ENCODE assay signal across 10 cellular contexts in the genomic region with DNA sequence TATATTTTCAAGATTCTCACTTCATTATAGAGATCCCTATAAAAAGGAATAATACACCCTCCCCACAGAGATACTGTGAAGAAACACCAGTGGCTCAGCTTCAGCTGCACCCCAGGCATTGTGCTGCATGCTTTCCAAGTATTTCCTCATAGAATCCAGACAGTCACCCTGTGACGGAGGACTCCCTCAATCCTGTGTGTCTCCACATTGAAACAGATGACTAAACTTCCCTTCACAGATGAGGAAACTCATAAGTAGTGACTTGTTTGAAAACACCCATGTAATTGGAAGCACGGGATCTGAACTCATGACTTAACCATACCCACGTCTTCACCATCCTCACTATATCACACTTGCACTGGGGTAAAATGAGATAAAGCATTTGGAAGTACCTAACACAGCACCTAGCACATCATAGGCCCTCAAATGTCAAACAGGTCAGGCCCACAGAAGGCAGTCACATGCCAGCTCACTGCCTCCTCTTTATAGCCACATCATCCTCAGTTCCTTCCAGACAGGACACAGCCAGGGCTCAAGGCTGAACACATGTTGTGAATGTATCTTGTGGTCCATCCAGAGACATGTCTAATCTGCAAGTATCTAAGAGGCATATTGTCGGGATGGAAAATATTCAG. TPM values are rescaled to one million over a fixed set of nuclear protein-coding genes. Genes with fewer than 3 reads are reported as not detected.
DNase-seq lines count a peak whose midpoint lies in the region; ATAC-seq, FAIRE-seq and TF ChIP-seq lines count a peak whose summit lies in the region.
"Had no signal": no experiment of that assay in that cellular context is flagged by ENCODE, and none has a peak within 500 bp of the region (broad histone marks: within the 10 kb centered on the region; RNA-seq: fewer than 3 reads in every experiment).

No MANE protein-coding gene starts in this region.

- peaks cover 0 to 30% (median 15%) of the 10 kb centered on the region in 9 donors for H3K36me3 ChIP-seq in heart left ventricle
- peaks cover 0 to 13% of the 10 kb centered on the region in 2 experiments for H3K36me3 ChIP-seq in endothelial cell of umbilical vein (ENCODE audit: control insufficient read depth in 2 of 2, extremely low read depth in 1 of 2, insufficient read depth in 2 of 2, low read length in 2 of 2)
- H3K36me3 ChIP-seq in naive thymus-derived CD4-positive, alpha-beta T cell (ENCODE audit: control insufficient read depth in 2 of 3, insufficient read depth in 3 of 3, low read length in 3 of 3): peaks cover 0 to 10% (median 0%) of the 10 kb centered on the region in 3 experiments

- peaks cover 0 to 55% (median 29%) of the 10 kb centered on the region in 12 donors for H3K4me1 ChIP-seq in heart left ventricle
- peaks cover 5% of the 10 kb centered on the region for H3K4me1 ChIP-seq in endothelial cell of umbilical vein (ENCODE audit: control insufficient read depth, extremely low read depth, insufficient read depth, low read length)
- no peaks in the 10 kb centered on the region for H3K4me1 ChIP-seq in naive thymus-derived CD4-positive, alpha-beta T cell (ENCODE audit: control insufficient read depth in 2 of 2, insufficient read depth in 2 of 2, low read length in 2 of 2)
- H3K4me1 ChIP-seq: BLaER1 had no signal

- H4K20me1 ChIP-seq in endothelial cell of umbilical vein (replicated peaks; ENCODE audit: control insufficient read depth, extremely low read depth, insufficient read depth, low read length): no peaks in the 10 kb centered on the region
- H4K20me1 ChIP-seq: BLaER1 had no signal

- no peak overlapping the region for H3K4me3 Mint-ChIP-seq in naive thymus-derived CD4-positive, alpha-beta T cell
- H3K4me3 Mint-ChIP-seq: naive B cell had no signal

- no peaks in the 10 kb centered on the region for H3K27me3 Mint-ChIP-seq in naive thymus-derived CD4-positive, alpha-beta T cell
- H3K27me3 Mint-ChIP-seq: naive B cell had no signal

- intact Hi-C loops in heart left ventricle (cut with DNase I): loop anchor here in 9 of 10 donors (5.0 to 10.0 kb wide), 9 partner anchors 56 to 367 kb away; a partner anchor contains a TSS
- intact Hi-C loops in Right ventricle myocardium inferior (cut with DNase I): loop anchor here (10.0 kb wide), 2 partner anchors 147 to 287 kb away; a partner anchor contains a TSS
- intact Hi-C loops in endothelial cell of umbilical vein (cut with micrococcal nuclease): loop anchor here (1.0 to 5.0 kb wide), 7 partner anchors 56 to 481 kb away; a partner anchor contains a TSS
- intact Hi-C loops in naive thymus-derived CD4-positive, alpha-beta T cell (cut with micrococcal nuclease): loop anchor here (1.0 to 10.0 kb wide), 7 partner anchors 144 to 477 kb away; a partner anchor contains a TSS

- no peak overlapping the region for H3K4me3 ChIP-seq in heart left ventricle
- H3K4me3 ChIP-seq in endothelial cell of umbilical vein (replicated peaks in 1 of 3; ENCODE audit: insufficient read depth in 1 of 3, low read depth in 1 of 3, low read length in 3 of 3): no peak overlapping the region
- no peak overlapping the region for H3K4me3 ChIP-seq in naive thymus-derived CD4-positive, alpha-beta T cell (ENCODE audit: low read length)
- H3K4me3 ChIP-seq: BLaER1 had no signal

- POLR2A ChIA-PET in endothelial cell of umbilical vein (lab: Charles Lee): interaction anchor here (1.1 kb wide), 1 partner anchor 146 kb away, joined by 4 read pairs; a partner anchor contains a TSS
- POLR2A ChIA-PET in naive thymus-derived CD4-positive, alpha-beta T cell (lab: Charles Lee): no interaction called here

- no peak overlapping the region for H3K9ac ChIP-seq in endothelial cell of umbilical vein (replicated peaks; ENCODE audit: extremely low read depth, insufficient read depth, low read length)
- H3K9ac ChIP-seq: BLaER1 had no signal

- FAIRE-seq in endothelial cell of umbilical vein (lab: Jason Lieb, UNC): peak; percentile 74

- no peaks in the 10 kb centered on the region for H3K79me2 ChIP-seq in endothelial cell of umbilical vein (ENCODE audit: control insufficient read depth, insufficient read depth, low read length)

- H3K27ac Mint-ChIP-seq in naive thymus-derived CD4-positive, alpha-beta T cell: peak overlapping the region in 4 of 9 donors; percentile 36 to 56 (median 46)

- DNase-seq in heart left ventricle (peak in 1 of 5 donors; percentile 14), Right ventricle myocardium inferior (ENCODE audit: missing footprints) (no peak), endothelial cell of umbilical vein (ENCODE audit: low read depth, low spot score) (peak; percentile 35), islet precursor cell (no peak), NCI-H446 treated with DMSO at 0.1 percent for 48 hours (lab: John Stamatoyannopoulos, UW) (no peak), NCI-H2171 (lab: John Stamatoyannopoulos, UW) (no peak), midbrain (lab: John Stamatoyannopoulos, UW) (no peak)
- DNase-seq in naive thymus-derived CD4-positive, alpha-beta T cell: no peak

- 75 to 80% (median 79%) methylated on average over 4 of the region's 4 CpGs for WGBS in heart left ventricle, 4 donors

- TF ChIP-seq CTCF in heart left ventricle (IDR thresholded peaks at IDR 0.05) (no peak), endothelial cell of umbilical vein (IDR thresholded peaks at IDR 0.05; ENCODE audit: extremely low read depth in 1 of 2, insufficient read depth in 1 of 2, low read depth in 1 of 2, low read length in 2 of 2) (no peak)

- no peaks in the 10 kb centered on the region for H3K9me1 ChIP-seq in endothelial cell of umbilical vein (replicated peaks; ENCODE audit: control insufficient read depth, extremely low read depth, insufficient read depth, low read length)

- peak in 2 of 4 donors; percentile 33 to 41 for ATAC-seq in heart left ventricle
- no peak for ATAC-seq in Right ventricle myocardium inferior
- peak; percentile 60 for ATAC-seq in naive thymus-derived CD4-positive, alpha-beta T cell

- peaks cover 0 to 1% (median 0%) of the 10 kb centered on the region in 11 donors for H3K9me3 Mint-ChIP-seq in naive thymus-derived CD4-positive, alpha-beta T cell
- H3K9me3 Mint-ChIP-seq: naive B cell had no signal

- dilution Hi-C loops in endothelial cell of umbilical vein (cut with MboI; ENCODE audit: extremely low pct_ligation_motif_present, low sequenced_read_pairs): no loop called here

- H2AFZ ChIP-seq in endothelial cell of umbilical vein (ENCODE audit: low read depth, low read length): no peak overlapping the region

- CTCF ChIA-PET in endothelial cell of umbilical vein (lab: Charles Lee): interaction anchor here (0.6 to 3.2 kb wide), 61 partner anchors 10 to 518 kb away, joined by 3 to 49 read pairs (median 6); a partner anchor contains a TSS
- CTCF ChIA-PET in naive thymus-derived CD4-positive, alpha-beta T cell (lab: Charles Lee): interaction anchor here (0.6 to 1.4 kb wide), 3 partner anchors 9 to 362 kb away, joined by 3 to 6 read pairs (median 3); no protein-coding TSS in a partner anchor

- H3K9me3 ChIP-seq in heart left ventricle (no peaks in the 10 kb centered on the region), endothelial cell of umbilical vein (replicated peaks; ENCODE audit: control insufficient read depth, insufficient read depth, low read length) (no peaks in the 10 kb centered on the region)
- no peaks in the 10 kb centered on the region for H3K9me3 ChIP-seq in naive thymus-derived CD4-positive, alpha-beta T cell (ENCODE audit: control insufficient read depth in 2 of 3, low read length in 3 of 3)
- H3K9me3 ChIP-seq: BLaER1 had no signal

- H3K4me1 Mint-ChIP-seq in naive thymus-derived CD4-positive, alpha-beta T cell: peaks cover 0 to 12% (median 0%) of the 10 kb centered on the region in 7 donors

- H3K4me2 ChIP-seq in endothelial cell of umbilical vein (ENCODE audit: insufficient read depth, low read length): no peak overlapping the region
- H3K4me2 ChIP-seq: BLaER1 had no signal

- no TSS peak for BruUV-seq in endothelial cell of umbilical vein (replicated peaks; lab: Mats Ljungman, UMichigan)

- peaks cover 0 to 13% (median 4%) of the 10 kb centered on the region in 5 donors for H3K36me3 Mint-ChIP-seq in naive thymus-derived CD4-positive, alpha-beta T cell

- H3K27me3 ChIP-seq in heart left ventricle: no peaks in the 10 kb centered on the region
- H3K27me3 ChIP-seq in endothelial cell of umbilical vein (ENCODE audit: control insufficient read depth in 2 of 2, insufficient read depth in 2 of 2, low read length in 2 of 2): no peaks in the 10 kb centered on the region
- no peaks in the 10 kb centered on the region for H3K27me3 ChIP-seq in naive thymus-derived CD4-positive, alpha-beta T cell (ENCODE audit: control insufficient read depth in 2 of 2, insufficient read depth in 2 of 2, low read length in 2 of 2)
- H3K27me3 ChIP-seq: BLaER1 had no signal

- H3K27ac ChIP-seq in heart left ventricle: peak overlapping the region in 9 of 12 donors; percentile 6 to 62 (median 48)
- peak overlapping the region; percentile 23 for H3K27ac ChIP-seq in endothelial cell of umbilical vein (ENCODE audit: insufficient read depth, low read depth, low read length)
- H3K27ac ChIP-seq in naive thymus-derived CD4-positive, alpha-beta T cell (ENCODE audit: low read depth, low read length): no peak overlapping the region
- H3K27ac ChIP-seq: BLaER1 had no signal

- no peak for TF ChIP-seq POLR2A in heart left ventricle (IDR thresholded peaks at IDR 0.05)
- TF ChIP-seq POLR2A in endothelial cell of umbilical vein (IDR thresholded peaks at IDR 0.05; ENCODE audit: low read depth, low read length): no peak

TF ChIP-seq in endothelial cell of umbilical vein, 7 proteins besides CTCF, POLR2A, EP300 and RAD21 (continues in another document):
- TF ChIP-seq, protein P1, sequence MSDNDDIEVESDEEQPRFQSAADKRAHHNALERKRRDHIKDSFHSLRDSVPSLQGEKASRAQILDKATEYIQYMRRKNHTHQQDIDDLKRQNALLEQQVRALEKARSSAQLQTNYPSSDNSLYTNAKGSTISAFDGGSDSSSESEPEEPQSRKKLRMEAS (IDR thresholded peaks at IDR 0.05; ENCODE audit: insufficient read depth, insufficient read length): no peak
- TF ChIP-seq JUN (IDR thresholded peaks at IDR 0.05; ENCODE audit: borderline replicate concordance, insufficient read depth, insufficient read length, low read depth): no peak

RNA-seq across cellular contexts. Expression of a gene that starts 55.2 kb away (rescaled TPM):
- total RNA-seq in heart left ventricle (1 to 10 TPM; 1.4 to 4.8 (median 2.4) TPM), Right ventricle myocardium inferior (3.0 TPM), endothelial cell of umbilical vein (34.8 and 36.5 TPM in 2 replicates)
- polyA plus RNA-seq in heart left ventricle (1 to 10 TPM in 1 of 2 donors, under 1 TPM in 1; 0.95 to 2.8 TPM), endothelial cell of umbilical vein (32.3 and 34.7 TPM in 2 replicates)
- 29.0 and 29.8 TPM in 2 replicates for polyA plus RNA-seq in endothelial cell of umbilical vein (2011; cell fraction: cytosol; rRNA removed)
- polyA plus RNA-seq in endothelial cell of umbilical vein (2011; cell fraction: nucleus; rRNA removed): 24.5 and 33.3 TPM in 2 replicates
- polyA plus RNA-seq in endothelial cell of umbilical vein (2012): 19.8 and 22.6 TPM in 2 replicates
- polyA minus RNA-seq in endothelial cell of umbilical vein: 102 and 111 TPM in 2 replicates
- 2.0 TPM for polyA minus RNA-seq in endothelial cell of umbilical vein (2011; cell fraction: cytosol; rRNA and poly(A)+ RNA removed)
- 19.6 and 32.5 TPM in 2 replicates for polyA minus RNA-seq in endothelial cell of umbilical vein (2011; cell fraction: nucleus; rRNA and poly(A)+ RNA removed)
- total RNA-seq in naive thymus-derived CD4-positive, alpha-beta T cell: under 1 TPM in 4 of 5 experiments, not detected in 1; 0.05 to 0.60 (median 0.17) TPM
- not detected for polyA plus RNA-seq in naive thymus-derived CD4-positive, alpha-beta T cell
